ENCODE assay signal across 9 cellular contexts in genomic region chr4:8409271-8410065, GRCh38. TPM values are rescaled to one million over a fixed set of nuclear protein-coding genes. Genes with fewer than 3 reads are reported as not detected.
A peak's percentile ranks its signal among the peaks of the same experiment; 100 is the strongest.
DNase-seq lines count a peak whose midpoint lies in the region; ATAC-seq and TF ChIP-seq lines count a peak whose summit lies in the region.
"Had no signal": no experiment of that assay in that cellular context is flagged by ENCODE, and none has a peak within 500 bp of the region (broad histone marks: within the 10 kb centered on the region; RNA-seq: fewer than 3 reads in every experiment).

No MANE protein-coding gene starts in this region.

- no peak overlapping the region for H2BK15ac ChIP-seq in neuronal stem cell (ENCODE audit: low read length)

- no peak overlapping the region for H2AFZ ChIP-seq in neuronal stem cell (ENCODE audit: low read length)
- H2AFZ ChIP-seq: PC-9 had no signal

- peak overlapping the region; percentile 94 for H2BK120ac ChIP-seq in neuronal stem cell (ENCODE audit: low read depth, low read length)

- H3K4ac ChIP-seq in neuronal stem cell (ENCODE audit: low read length) = no peak overlapping the region

- H3K9ac ChIP-seq in neuronal stem cell (ENCODE audit: low read depth, low read length, poor library complexity) = no peak overlapping the region

- no peaks in the 10 kb centered on the region for H3K27me3 ChIP-seq in CD8-positive, alpha-beta memory T cell (ENCODE audit: insufficient read depth, low read length, poor library complexity, severe bottlenecking)
- no peaks in the 10 kb centered on the region for H3K27me3 ChIP-seq in neuronal stem cell (ENCODE audit: control insufficient read depth in 3 of 3, insufficient read depth in 3 of 3, low read depth in 1 of 3, low read length in 3 of 3)

- no peak overlapping the region for H3K27ac ChIP-seq in CD8-positive, alpha-beta memory T cell (ENCODE audit: low read depth, low read length)
- peak overlapping the region; percentile 57 for H3K27ac ChIP-seq in RWPE1
- H3K27ac ChIP-seq in neuronal stem cell (replicated peaks; ENCODE audit: low read length) = no peak overlapping the region
- H3K27ac ChIP-seq: PC-9 had no signal

- WGBS in neuronal stem cell (ENCODE audit: extremely low coverage in 2 of 2, insufficient read length in 2 of 2, insufficient replicate concordance in 1 of 2), 2 donors = no CpG with 5 or more reads among the region's 17 CpGs

- POLR2A ChIA-PET in CD8-positive, alpha-beta memory T cell (lab: Charles Lee) = no interaction called here
- POLR2A ChIA-PET in RWPE1 (lab: Yijun Ruan, JAX; ENCODE audit: low non-redundant PET) = no interaction called here
- POLR2A ChIA-PET in activated naive CD8-positive, alpha-beta T cell treated with anti-CD3 and anti-CD28 coated beads, Interleukin-2, amount 10 ng/mL, durations not matched to agents 7 days and 5 days (lab: Charles Lee) = no interaction called here

- H3K79me1 ChIP-seq in neuronal stem cell (ENCODE audit: low read depth, low read length) = peaks cover 7% of the 10 kb centered on the region

- CTCF ChIA-PET in CD8-positive, alpha-beta memory T cell (lab: Charles Lee) = interaction anchor here (1.1 kb wide), 2 partner anchors 233 to 250 kb away, joined by 3 read pairs; no protein-coding TSS in a partner anchor
- CTCF ChIA-PET in RWPE1 (lab: Yijun Ruan, JAX) = interaction anchor here (0.5 to 1.0 kb wide), 2 partner anchors 167 to 1745 kb away, joined by 3 to 4 read pairs; no protein-coding TSS in a partner anchor

- no peaks in the 10 kb centered on the region for H3K9me3 Mint-ChIP-seq in CD8-positive, alpha-beta memory T cell
- H3K9me3 Mint-ChIP-seq in activated naive CD8-positive, alpha-beta T cell treated with anti-CD3 and anti-CD28 coated beads, Interleukin-2, amount 10 ng/mL, durations not matched to agents 7 days and 5 days = no peaks in the 10 kb centered on the region

- H3K36me3 Mint-ChIP-seq in CD8-positive, alpha-beta memory T cell = peaks cover 5 to 40% (median 13%) of the 10 kb centered on the region in 3 donors
- H3K36me3 Mint-ChIP-seq in activated naive CD8-positive, alpha-beta T cell treated with anti-CD3 and anti-CD28 coated beads, Interleukin-2, amount 10 ng/mL, durations not matched to agents 7 days and 5 days = peaks cover 6% of the 10 kb centered on the region

- no peak for TF ChIP-seq CTCF in RWPE1 (conservative IDR thresholded peaks at IDR 0.05; ENCODE audit: low read depth)

- ATAC-seq in activated naive CD8-positive, alpha-beta T cell treated with anti-CD3 and anti-CD28 coated beads, Interleukin-2, amount 10 ng/mL, durations not matched to agents 7 days and 5 days (ENCODE audit: low read depth) = peak; percentile 81
- no peak for ATAC-seq in GM21367 (IDR thresholded peaks at IDR 0.05; ENCODE audit: unreplicated experiment)
- ATAC-seq in HG02759 (IDR thresholded peaks at IDR 0.05; ENCODE audit: unreplicated experiment) = no peak

- peak overlapping the region; percentile 74 for H2AK5ac ChIP-seq in neuronal stem cell (ENCODE audit: low read depth, low read length)

- H2BK12ac ChIP-seq in neuronal stem cell (ENCODE audit: low read length) = no peak overlapping the region

- H3K4me2 ChIP-seq in neuronal stem cell (ENCODE audit: insufficient read depth, low read length, poor library complexity, severe bottlenecking) = no peak overlapping the region
- H3K4me2 ChIP-seq: PC-9 had no signal

- peak overlapping the region; percentile 74 to 99 (median 90) for H3K27ac Mint-ChIP-seq in CD8-positive, alpha-beta memory T cell
- no peak overlapping the region for H3K27ac Mint-ChIP-seq in activated naive CD8-positive, alpha-beta T cell treated with anti-CD3 and anti-CD28 coated beads, Interleukin-2, amount 10 ng/mL, durations not matched to agents 7 days and 5 days

- peaks cover 11% of the 10 kb centered on the region for H3K4me1 ChIP-seq in CD8-positive, alpha-beta memory T cell (ENCODE audit: insufficient read depth, low read length)
- H3K4me1 ChIP-seq in neuronal stem cell (ENCODE audit: control insufficient read depth in 2 of 2, insufficient read depth in 1 of 2, low read depth in 1 of 2, low read length in 2 of 2) = peaks cover 0 to 2% of the 10 kb centered on the region in 2 donors

- no peaks in the 10 kb centered on the region for H3K9me3 ChIP-seq in CD8-positive, alpha-beta memory T cell (ENCODE audit: low read length)
- peaks cover 4 to 5% of the 10 kb centered on the region in 2 donors for H3K9me3 ChIP-seq in neuronal stem cell (replicated peaks in 1 of 2; ENCODE audit: control insufficient read depth in 2 of 2, insufficient read depth in 1 of 2, low read depth in 1 of 2, low read length in 2 of 2)

- no peak overlapping the region for H2BK5ac ChIP-seq in neuronal stem cell (ENCODE audit: low read length)

- peaks cover 24 to 29% (median 28%) of the 10 kb centered on the region in 3 donors for H3K4me1 Mint-ChIP-seq in CD8-positive, alpha-beta memory T cell
- H3K4me1 Mint-ChIP-seq in activated naive CD8-positive, alpha-beta T cell treated with anti-CD3 and anti-CD28 coated beads, Interleukin-2, amount 10 ng/mL, durations not matched to agents 7 days and 5 days = peaks cover 16% of the 10 kb centered on the region

- H3K14ac ChIP-seq in neuronal stem cell (ENCODE audit: low read length) = peak overlapping the region; percentile 75

- no peak overlapping the region for H3K4me3 ChIP-seq in CD8-positive, alpha-beta memory T cell (ENCODE audit: low read length)
- peak overlapping the region in 1 of 2 donors; percentile 30 for H3K4me3 ChIP-seq in neuronal stem cell (ENCODE audit: low read length in 2 of 2)
- H3K4me3 ChIP-seq: PC-9 had no signal

- H3K36me3 ChIP-seq in CD8-positive, alpha-beta memory T cell (ENCODE audit: insufficient read depth, low read length) = peaks cover 8% of the 10 kb centered on the region
- H3K36me3 ChIP-seq in neuronal stem cell (replicated peaks in 1 of 2; ENCODE audit: control insufficient read depth in 2 of 2, insufficient read depth in 2 of 2, low read length in 2 of 2) = peaks cover 17 to 37% of the 10 kb centered on the region in 2 donors

- peak overlapping the region; percentile 80 for H3K23ac ChIP-seq in neuronal stem cell (ENCODE audit: low read depth, low read length, poor library complexity)

- H3K4me3 Mint-ChIP-seq in CD8-positive, alpha-beta memory T cell = peak overlapping the region in 4 of 7 donors; percentile 1 to 27 (median 16)
- no peak overlapping the region for H3K4me3 Mint-ChIP-seq in activated naive CD8-positive, alpha-beta T cell treated with anti-CD3 and anti-CD28 coated beads, Interleukin-2, amount 10 ng/mL, durations not matched to agents 7 days and 5 days

- H4K91ac ChIP-seq in neuronal stem cell (ENCODE audit: low read depth, low read length, poor library complexity) = no peak overlapping the region

- H3K18ac ChIP-seq in neuronal stem cell (ENCODE audit: low read length) = peak overlapping the region; percentile 5

- no peaks in the 10 kb centered on the region for H3K27me3 Mint-ChIP-seq in CD8-positive, alpha-beta memory T cell
- no peaks in the 10 kb centered on the region for H3K27me3 Mint-ChIP-seq in activated naive CD8-positive, alpha-beta T cell treated with anti-CD3 and anti-CD28 coated beads, Interleukin-2, amount 10 ng/mL, durations not matched to agents 7 days and 5 days

- H4K8ac ChIP-seq in neuronal stem cell (ENCODE audit: low read depth, low read length) = no peak overlapping the region

- peak; percentile 14 to 89 (median 85) for DNase-seq in CD8-positive, alpha-beta memory T cell
- DNase-seq in RWPE1 (ENCODE audit: low spot score) (no peak), neuronal stem cell (ENCODE audit: low spot score) (no peak), DMS153 (lab: John Stamatoyannopoulos, UW) (no peak), NCI-H510A treated with DMSO at 0.1 percent for 48 hours (lab: John Stamatoyannopoulos, UW) (no peak)
- DNase-seq in activated naive CD8-positive, alpha-beta T cell treated with anti-CD3 and anti-CD28 coated beads, Interleukin-2, amount 10 ng/mL, durations not matched to agents 7 days and 5 days = peak; percentile 37

RNA-seq across cellular contexts. Expression of gene ACOX3, which starts 31.1 kb away (rescaled TPM):
- 10 to 100 TPM; 22.3 to 24.9 TPM for total RNA-seq in CD8-positive, alpha-beta memory T cell
- 14.2 TPM for polyA plus RNA-seq in CD8-positive, alpha-beta memory T cell
- total RNA-seq in activated naive CD8-positive, alpha-beta T cell treated with anti-CD3 and anti-CD28 coated beads, Interleukin-2, amount 10 ng/mL, durations not matched to agents 7 days and 5 days = 10 to 100 TPM; 15.2 to 16.6 TPM
- 7.3 TPM for polyA plus RNA-seq in neuronal stem cell (2013, experiment 1 of 2)
- 8.3 TPM for polyA plus RNA-seq in neuronal stem cell (2013, experiment 2 of 2)

RNA-seq across cellular contexts. Expression of gene TRMT44, which starts 31.1 kb away (rescaled TPM):
- total RNA-seq in CD8-positive, alpha-beta memory T cell = 10 to 100 TPM; 25.2 to 25.6 TPM
- 13.8 TPM for polyA plus RNA-seq in CD8-positive, alpha-beta memory T cell
- total RNA-seq in activated naive CD8-positive, alpha-beta T cell treated with anti-CD3 and anti-CD28 coated beads, Interleukin-2, amount 10 ng/mL, durations not matched to agents 7 days and 5 days = 10 to 100 TPM; 26.1 to 27.9 TPM
- polyA plus RNA-seq in neuronal stem cell (2013, experiment 1 of 2) = 5.4 TPM
- 4.4 TPM for polyA plus RNA-seq in neuronal stem cell (2013, experiment 2 of 2)

Comparison
In these comparisons a context has a peak if more than half of its experiments do, and no peak if none do; other contexts are left out.
1. DNase-seq: peak in CD8-positive, alpha-beta memory T cell (5 of 5) and activated naive CD8-positive, alpha-beta T cell treated with anti-CD3 and anti-CD28 coated beads, Interleukin-2, amount 10 ng/mL, durations not matched to agents 7 days and 5 days (single experiment); none in RWPE1 (single experiment), neuronal stem cell (single experiment), DMS153 (single experiment) and NCI-H510A treated with DMSO at 0.1 percent for 48 hours (single experiment).